Comparison of ENCODE assay signal across 1 cellular context in the genomic region with DNA sequence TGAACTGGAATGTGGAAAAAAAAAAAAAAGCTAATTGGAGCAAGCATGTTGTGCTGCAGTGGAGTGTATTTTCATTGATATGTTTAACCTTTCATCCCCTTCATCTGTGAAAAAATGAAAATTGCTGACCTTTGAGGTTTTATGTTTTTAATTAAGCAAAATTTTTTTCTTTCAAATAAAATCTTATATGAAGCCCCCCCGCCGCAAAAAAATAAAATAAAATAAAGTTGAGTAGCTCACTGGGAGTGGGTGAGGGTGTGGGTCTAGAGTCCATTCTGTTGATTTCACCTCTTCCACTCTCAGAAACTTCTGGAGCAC.
A peak's percentile ranks its signal among the peaks of the same experiment; 100 is the strongest.
TF ChIP-seq lines count a peak whose summit lies in the region.

No MANE protein-coding gene starts in this region.

TF ChIP-seq in HepG2, 621 proteins besides CTCF, POLR2A, EP300 and RAD21:
- TF ChIP-seq ZNF225 (CRISPR knock-in tag; IDR thresholded peaks at IDR 0.05) (no peak), MAFF (IDR thresholded peaks at IDR 0.05; ENCODE audit: low read depth, low read length) (peak; percentile 60; the same call in 1 of the 2 replicates), MAFK (conservative IDR thresholded peaks at IDR 0.05 in 1 of 2, IDR thresholded peaks at IDR 0.05 in 1 of 2; ENCODE audit: low read length in 2 of 2) (peak; percentile 50 to 84; a peak in 3 of 4 replicates)
